Comparison of ENCODE assay signal across 8 cellular contexts in the genomic region with DNA sequence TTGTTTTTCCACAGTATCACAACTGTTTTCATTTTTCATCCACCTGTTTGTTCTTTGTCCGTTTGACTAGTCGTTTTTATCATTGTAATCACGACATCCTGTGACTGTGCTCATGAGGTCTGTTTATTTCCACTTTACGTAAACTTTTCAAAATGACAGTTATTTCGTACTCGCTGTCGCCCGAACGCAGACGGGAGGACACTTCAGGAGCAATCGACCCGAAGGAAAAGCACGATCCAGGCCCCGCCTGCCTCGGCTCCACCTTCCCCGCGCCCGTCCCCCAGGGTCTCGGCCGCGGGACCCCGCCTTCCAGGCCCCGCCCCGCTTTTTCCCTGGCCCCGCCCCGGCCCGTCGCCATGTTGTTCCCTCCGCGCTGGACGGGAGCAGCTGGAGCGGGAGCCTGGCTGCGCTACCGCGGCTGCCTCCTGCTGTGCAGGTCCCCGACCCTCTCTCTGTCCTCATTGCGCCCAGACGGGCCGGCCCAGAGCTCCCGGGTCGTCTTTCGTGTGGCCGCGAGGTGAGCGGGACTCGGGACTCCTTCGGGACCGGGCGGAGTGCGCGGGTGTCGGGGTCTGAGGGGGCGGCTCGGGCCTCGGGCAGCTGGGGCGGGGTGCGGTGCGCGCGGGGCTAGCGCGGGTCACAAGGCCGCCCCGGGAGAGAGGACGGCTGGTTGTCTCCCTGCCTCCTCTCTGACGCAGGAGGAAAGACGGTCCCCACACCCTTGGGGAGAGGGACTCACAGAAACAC. TPM values are rescaled to one million over a fixed set of nuclear protein-coding genes. Genes with fewer than 3 reads are reported as not detected.
DNase-seq lines count a peak whose midpoint lies in the region; ATAC-seq and TF ChIP-seq lines count a peak whose summit lies in the region.

A gene with protein sequence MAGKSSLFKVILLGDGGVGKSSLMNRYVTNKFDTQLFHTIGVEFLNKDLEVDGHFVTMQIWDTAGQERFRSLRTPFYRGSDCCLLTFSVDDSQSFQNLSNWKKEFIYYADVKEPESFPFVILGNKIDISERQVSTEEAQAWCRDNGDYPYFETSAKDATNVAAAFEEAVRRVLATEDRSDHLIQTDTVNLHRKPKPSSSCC (plus strand): TSS at position 357 of the 747 bp plus-strand sequence. CDS start 19,619 bp downstream, outside the sequence.

- 0 out of 2 replicates have a peak, but pooled peaks have one; percentile 2 for TF ChIP-seq CTCF in AG04450 (IDR thresholded peaks at IDR 0.05; ENCODE audit: low read depth, low read length)

- peak; percentile 10 for DNase-seq in AG04450 (ENCODE audit: low read depth, low spot score)
- DNase-seq in NCI-H510A (lab: John Stamatoyannopoulos, UW), result peak; percentile 61
- DNase-seq in activated CD4-positive, alpha-beta T cell treated with anti-CD3 and anti-CD28 coated beads for 4 hours, result peak; percentile 73 to 80
- peak; percentile 81 to 91 for DNase-seq in left colon
- peak; percentile 82 for DNase-seq in stimulated activated CD4-positive, alpha-beta T cell treated with anti-CD3 and anti-CD28 coated beads, Interleukin-1b, Interleukin-23, amount 100 ng/mL, for 48 hours

- no peaks in the 10 kb centered on the region for H3K9me3 ChIP-seq in AG04450 (ENCODE audit: control insufficient read depth, insufficient read depth, low read length)

- H3K27ac ChIP-seq in AG04450 (ENCODE audit: low read depth, low read length) (peak within 1 kb of the TSS; percentile 89), cingulate gyrus (ENCODE audit: low read depth, low read length) (peak within 1 kb of the TSS; percentile 87)

- intact Hi-C loops in left colon (cut with DNase I, micrococcal nuclease), result no loop called here

- POLR2A ChIA-PET in AG04450 (lab: Yijun Ruan, JAX), result interaction anchor here (1.0 to 1.3 kb wide), 2 partner anchors 20 to 46 kb away, joined by 3 to 5 read pairs; partner anchors contain the start of gene OFD1

- H3K27me3 ChIP-seq in AG04450 (ENCODE audit: control insufficient read depth, insufficient read depth, low read length), result no peaks in the 10 kb centered on the region

- H3K4me3 ChIP-seq in AG04450 (ENCODE audit: low read depth, low read length), result peak within 1 kb of the TSS; percentile 75

- ATAC-seq in GM18873 (IDR thresholded peaks at IDR 0.05; ENCODE audit: low FRiP score, unreplicated experiment) (peak; percentile 42), HG03159 (IDR thresholded peaks at IDR 0.05; ENCODE audit: unreplicated experiment) (peak; percentile 51), left colon (peak; percentile 95)

- CTCF ChIA-PET in AG04450 (lab: Charles Lee), result interaction anchor here (0.7 to 1.2 kb wide), 2 partner anchors 30 to 742 kb away, joined by 3 to 4 read pairs; no protein-coding TSS in a partner anchor

RNA-seq across cellular contexts. Expression of the gene that starts here (rescaled TPM):
- 27.9 and 41.7 TPM in 2 replicates for polyA plus RNA-seq in AG04450 (2011; rRNA removed)
- 7.9 and 10.6 TPM in 2 replicates for polyA minus RNA-seq in AG04450 (2011; rRNA and poly(A)+ RNA removed)
- 10 to 100 TPM; 28.0 to 70.6 TPM for total RNA-seq in left colon

Comparison
In these comparisons a context has a peak if more than half of its experiments do, and no peak if none do; other contexts are left out.
1. Peak in every context shown above with its lines: DNase-seq, ATAC-seq, H3K4me3 ChIP-seq and H3K27ac ChIP-seq.
2. DNase-seq: peak in every context shown above with its lines; median percentile 86 in left colon; 82 in stimulated activated CD4-positive, alpha-beta T cell treated with anti-CD3 and anti-CD28 coated beads, Interleukin-1b, Interleukin-23, amount 100 ng/mL, for 48 hours; 76 in activated CD4-positive, alpha-beta T cell treated with anti-CD3 and anti-CD28 coated beads for 4 hours; 61 in NCI-H510A; 10 in AG04450.
3. ATAC-seq: peak in every context shown above with its lines; median percentile 95 in left colon; 51 in HG03159; 42 in GM18873.